ENCODE assay signal across 8 cellular contexts in genomic region chr1:23177031-23177430, GRCh38. TPM values are rescaled to one million over a fixed set of nuclear protein-coding genes. Genes with fewer than 3 reads are reported as not detected.
A peak's percentile ranks its signal among the peaks of the same experiment; 100 is the strongest.
DNase-seq lines count a peak whose midpoint lies in the region; ATAC-seq, FAIRE-seq and TF ChIP-seq lines count a peak whose summit lies in the region.

No MANE protein-coding gene starts in this region.

- DNase-seq in Calu3 (no peak), RWPE2 (ENCODE audit: low spot score) (no peak), pancreas (no peak), NCI-H345 (lab: John Stamatoyannopoulos, UW) (no peak), SKM-1 (lab: John Stamatoyannopoulos, UW; ENCODE audit: unreplicated experiment) (no peak), SIG-M5 treated with dmso at 0.1 percent for 504 hours (lab: John Stamatoyannopoulos, UW; ENCODE audit: unreplicated experiment) (no peak)

- WGBS in esophagus, 2 donors, result 37 to 53% methylated on average over 10 of the region's 10 CpGs
- WGBS in pancreas, 2 donors, result 61 to 63% methylated on average over 10 of the region's 10 CpGs

- H3K4me1 Mint-ChIP-seq in Calu3 (ENCODE audit: low read depth, unreplicated experiment), result no peaks in the 10 kb centered on the region

- H3K4me3 ChIP-seq in RWPE2 (ENCODE audit: severe bottlenecking) (peak overlapping the region; percentile 31), esophagus (ENCODE audit: low read depth in 1 of 2, low read length in 2 of 2) (peak overlapping the region; percentile 36 to 45), pancreas (peak overlapping the region in 3 of 4 donors; percentile 36 to 56 (median 45))

- peak overlapping the region; percentile 62 for H3K4me3 Mint-ChIP-seq in Calu3 (ENCODE audit: low read depth, unreplicated experiment)

- H3K4me1 ChIP-seq in RWPE2 (ENCODE audit: insufficient read depth, poor library complexity, severe bottlenecking) (no peaks in the 10 kb centered on the region), esophagus (ENCODE audit: control insufficient read depth in 2 of 2, insufficient read depth in 2 of 2, low read length in 1 of 2) (peaks cover 0 to 2% of the 10 kb centered on the region in 2 donors), pancreas (no peaks in the 10 kb centered on the region)

- H3K27ac ChIP-seq in RWPE2 (ENCODE audit: poor library complexity, severe bottlenecking) (peak overlapping the region; percentile 37), esophagus (ENCODE audit: low read depth in 2 of 2, low read length in 1 of 2) (peak overlapping the region; percentile 51 to 60), pancreas (peak overlapping the region in 3 of 4 donors; percentile 42 to 48 (median 43))

- no TSS peak for BruUV-seq in Calu3 (replicated peaks; lab: Mats Ljungman, UMichigan)

- H3K27ac Mint-ChIP-seq in Calu3 (ENCODE audit: unreplicated experiment), result no peak overlapping the region

- H3K36me3 Mint-ChIP-seq in Calu3 (ENCODE audit: insufficient read depth, unreplicated experiment), result peaks cover 7% of the 10 kb centered on the region

- no peaks in the 10 kb centered on the region for H3K36me3 ChIP-seq in RWPE2 (ENCODE audit: low read depth)
- H3K36me3 ChIP-seq in esophagus (ENCODE audit: control insufficient read depth in 2 of 2, insufficient read depth in 2 of 2, low read length in 1 of 2), result no peaks in the 10 kb centered on the region
- H3K36me3 ChIP-seq in pancreas, result no peaks in the 10 kb centered on the region

- H3K9me3 Mint-ChIP-seq in Calu3 (ENCODE audit: low read depth, unreplicated experiment), result no peaks in the 10 kb centered on the region

- no peaks in the 10 kb centered on the region for H3K27me3 Mint-ChIP-seq in Calu3 (ENCODE audit: unreplicated experiment)

- TF ChIP-seq CTCF in Calu3 (IDR thresholded peaks at IDR 0.05; ENCODE audit: unreplicated experiment) (no peak), RWPE2 (IDR thresholded peaks at IDR 0.05; ENCODE audit: poor library complexity, severe bottlenecking) (no peak), pancreas (IDR thresholded peaks at IDR 0.05) (no peak)

- intact Hi-C loops in Calu3 (cut with micrococcal nuclease; ENCODE audit: unreplicated experiment) (no loop called here), pancreas (cut with DNase I) (no loop called here)

- no peaks in the 10 kb centered on the region for H3K27me3 ChIP-seq in RWPE2 (ENCODE audit: insufficient read depth, poor library complexity, severe bottlenecking)
- H3K27me3 ChIP-seq in esophagus (ENCODE audit: control insufficient read depth in 1 of 2, insufficient read depth in 2 of 2, low read length in 2 of 2), result no peaks in the 10 kb centered on the region
- peaks cover 0 to 7% (median 0%) of the 10 kb centered on the region in 4 donors for H3K27me3 ChIP-seq in pancreas

- H3K9me3 ChIP-seq in RWPE2 (ENCODE audit: severe bottlenecking), result no peaks in the 10 kb centered on the region
- H3K9me3 ChIP-seq in esophagus (ENCODE audit: control insufficient read depth in 2 of 2, insufficient read depth in 1 of 2, low read depth in 1 of 2, low read length in 1 of 2), result no peaks in the 10 kb centered on the region
- H3K9me3 ChIP-seq in pancreas, result no peaks in the 10 kb centered on the region

- ATAC-seq in RWPE2 (ENCODE audit: low read depth), result no peak
- no peak for ATAC-seq in pancreas
- no peak for ATAC-seq in HG03521 (IDR thresholded peaks at IDR 0.05; ENCODE audit: unreplicated experiment)

- no peak for FAIRE-seq in pancreas (lab: Jason Lieb, UNC)

- CTCF ChIA-PET in Calu3 (lab: Charles Lee), result interaction anchor here (1.5 kb wide), 1 partner anchor 78 kb away, joined by 3 read pairs; no protein-coding TSS in a partner anchor

RNA-seq across cellular contexts. Expression of gene LUZP1, which starts 8.4 kb away (rescaled TPM):
- total RNA-seq in Calu3 (2022) (17.4 and 19.2 TPM in 2 replicates), pancreas (10 to 100 TPM in 2 of 6 donors, 1 to 10 TPM in 4; 5.2 to 15.2 (median 7.0) TPM)
- polyA plus RNA-seq in esophagus (1 to 10 TPM; 3.6 to 4.4 TPM), pancreas (1 to 10 TPM; 1.7 to 2.7 TPM)

RNA-seq across cellular contexts. Expression of gene HTR1D, which starts 40.3 kb away (rescaled TPM):
- total RNA-seq in Calu3 (2022) (1.1 and 1.7 TPM in 2 replicates), pancreas (under 1 TPM in 4 of 6 donors, not detected in 2; 0.06 to 0.23 (median 0.20) TPM)
- polyA plus RNA-seq in esophagus (not detected), pancreas (under 1 TPM; 0.14 to 0.15 TPM)
